Comparison of ENCODE assay signal across 10 cellular contexts in genomic region chr20:46568570-46569129, GRCh38. TPM values are rescaled to one million over a fixed set of nuclear protein-coding genes. Genes with fewer than 3 reads are reported as not detected.
DNase-seq lines count a peak whose midpoint lies in the region; ATAC-seq and TF ChIP-seq lines count a peak whose summit lies in the region.
"Had no signal": no experiment of that assay in that cellular context is flagged by ENCODE, and none has a peak within 500 bp of the region (broad histone marks: within the 10 kb centered on the region; RNA-seq: fewer than 3 reads in every experiment).

No MANE protein-coding gene starts in this region.

- no peaks in the 10 kb centered on the region for H3K27me3 ChIP-seq in dorsolateral prefrontal cortex

- H3K9me3 Mint-ChIP-seq in nephron progenitor cell, result no peaks in the 10 kb centered on the region

- no peak overlapping the region for H3K27ac Mint-ChIP-seq in nephron progenitor cell

- no peak overlapping the region for H3K4me3 Mint-ChIP-seq in nephron progenitor cell

- intact Hi-C loops in dorsolateral prefrontal cortex (cut with DNase I), result loop anchor here in 1 of 2 donors (5.0 kb wide), 1 partner anchor 69 kb away; no protein-coding TSS in a partner anchor

- no peaks in the 10 kb centered on the region for H3K36me3 Mint-ChIP-seq in nephron progenitor cell (ENCODE audit: low read depth)

- H3K4me3 ChIP-seq in dorsolateral prefrontal cortex, result peak overlapping the region in 8 of 59 donors; percentile 4 to 25 (median 12)
- H3K4me3 ChIP-seq: SK-N-MC had no signal

- DNase-seq in DMS53 (lab: John Stamatoyannopoulos, UW), result peak; percentile 87
- DNase-seq in NCI-H345 (lab: John Stamatoyannopoulos, UW), result peak; percentile 97
- peak; percentile 90 to 97 (median 93) for DNase-seq in dorsolateral prefrontal cortex
- DNase-seq in occipital lobe (lab: John Stamatoyannopoulos, UW), result peak; percentile 78
- DNase-seq in nephron progenitor cell, result no peak
- DNase-seq in stimulated activated CD4-positive, alpha-beta T cell treated with anti-CD3 and anti-CD28 coated beads, Interleukin-2, amount 100 ng/mL, for 48 hours, result no peak

- TF ChIP-seq CTCF in dorsolateral prefrontal cortex (IDR thresholded peaks at IDR 0.05 in 54 of 56, conservative IDR thresholded peaks at IDR 0.05 in 2 of 56; ENCODE audit: low read depth in 1 of 56, partially characterized antibody in 56 of 56), result peak in 10 of 56 donors; percentile 7 to 39 (median 22)
- TF ChIP-seq CTCF in nephron progenitor cell (IDR thresholded peaks at IDR 0.05), result no peak

- peaks cover 5% of the 10 kb centered on the region for H3K4me1 Mint-ChIP-seq in nephron progenitor cell

- H3K27ac ChIP-seq in dorsolateral prefrontal cortex, result peak overlapping the region in 58 of 59 donors; percentile 52 to 100 (median 97)
- H3K27ac ChIP-seq: SK-N-MC had no signal

- no peak for ATAC-seq in HG02571 (IDR thresholded peaks at IDR 0.05; ENCODE audit: unreplicated experiment)
- no peak for ATAC-seq in GM21528 (IDR thresholded peaks at IDR 0.05; ENCODE audit: low FRiP score, unreplicated experiment)

- peaks cover 12% of the 10 kb centered on the region for H3K27me3 Mint-ChIP-seq in nephron progenitor cell (ENCODE audit: low read depth, poor library complexity)

RNA-seq across cellular contexts. Expression of gene OCSTAMP, which starts 18.2 kb away (rescaled TPM):
- total RNA-seq in dorsolateral prefrontal cortex (under 1 TPM in 7 of 120 experiments, not detected in 113; 0.22 to 0.64 (median 0.45) TPM), occipital lobe (not detected)
- total RNA-seq: mononuclear cell had no signal

RNA-seq across cellular contexts. Expression of gene ZNF334, which starts 55.3 kb away (rescaled TPM):
- total RNA-seq in dorsolateral prefrontal cortex (10 to 100 TPM in 119 of 120 experiments, 1 to 10 TPM in 1; 9.9 to 30.3 (median 15.7) TPM), occipital lobe (13.6 TPM)

Comparison
In these comparisons a context has a peak if more than half of its experiments do, and no peak if none do; other contexts are left out.
1. DNase-seq: peak in DMS53 (single experiment), NCI-H345 (single experiment), dorsolateral prefrontal cortex (10 of 10) and occipital lobe (single experiment); none in nephron progenitor cell (single experiment) and stimulated activated CD4-positive, alpha-beta T cell treated with anti-CD3 and anti-CD28 coated beads, Interleukin-2, amount 100 ng/mL, for 48 hours (0 of 2).